ENCODE assay signal across 16 cellular contexts in the genomic region with DNA sequence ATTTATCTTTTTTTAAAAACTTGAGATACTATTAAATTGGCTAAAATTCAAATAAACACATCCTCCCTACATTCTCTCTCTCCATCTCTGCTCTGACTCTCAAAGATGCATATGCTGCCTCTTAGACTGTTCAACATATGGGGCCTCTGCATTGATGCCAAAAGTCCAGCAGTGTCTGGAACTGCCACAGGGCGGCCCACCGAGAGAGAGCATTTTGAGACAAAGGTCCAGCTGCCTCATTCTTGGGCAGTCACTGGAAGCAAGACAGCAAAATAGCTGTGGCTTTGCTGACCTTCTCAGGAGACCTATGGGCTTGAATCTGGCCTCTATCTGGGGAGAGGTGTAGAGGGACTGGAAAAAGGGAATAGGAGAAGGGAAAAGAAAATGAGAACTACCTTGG. TPM values are rescaled to one million over a fixed set of nuclear protein-coding genes. Genes with fewer than 3 reads are reported as not detected.
DNase-seq lines count a peak whose midpoint lies in the region; ATAC-seq, FAIRE-seq and TF ChIP-seq lines count a peak whose summit lies in the region.
"Had no signal": no experiment of that assay in that cellular context is flagged by ENCODE, and none has a peak within 500 bp of the region (broad histone marks: within the 10 kb centered on the region; RNA-seq: fewer than 3 reads in every experiment).

No MANE protein-coding gene starts in this region.

- TF ChIP-seq CTCF in A549 (IDR thresholded peaks at IDR 0.05) (no peak), GM12872 (IDR thresholded peaks at IDR 0.05; ENCODE audit: insufficient read depth, low read depth, low read length) (0 out of 3 replicates have a peak, but pooled peaks have one; percentile 5), Panc1 (IDR thresholded peaks at IDR 0.05) (peak; percentile 17), endodermal cell (conservative IDR thresholded peaks at IDR 0.05) (peak; percentile 60), mammary epithelial cell (conservative IDR thresholded peaks at IDR 0.05 in 1 of 2, IDR thresholded peaks at IDR 0.05 in 1 of 2; ENCODE audit: extremely low read depth in 1 of 2, insufficient read depth in 1 of 2, low read depth in 1 of 2, low read length in 2 of 2) (no peak)

- H3K4me3 Mint-ChIP-seq in endodermal cell, result no peak overlapping the region
- no peak overlapping the region for H3K4me3 Mint-ChIP-seq in activated T-helper 17 cell treated with anti-CD3 and anti-CD28 coated beads, Interleukin-2, amount 50 U/mL, for 72 hours
- no peak overlapping the region for H3K4me3 Mint-ChIP-seq in effector memory CD8-positive, alpha-beta T cell
- H3K4me3 Mint-ChIP-seq: CD14-positive monocyte had no signal

- no peak overlapping the region for H2AFZ ChIP-seq in mammary epithelial cell (ENCODE audit: low read depth, low read length)

- no peak for TF ChIP-seq POLR2A in A549 (IDR thresholded peaks at IDR 0.05; ENCODE audit: low read length)

- H3K27ac Mint-ChIP-seq in endodermal cell, result no peak overlapping the region
- H3K27ac Mint-ChIP-seq in activated T-helper 17 cell treated with anti-CD3 and anti-CD28 coated beads, Interleukin-2, amount 50 U/mL, for 72 hours, result no peak overlapping the region
- H3K27ac Mint-ChIP-seq in effector memory CD8-positive, alpha-beta T cell, result no peak overlapping the region
- H3K27ac Mint-ChIP-seq: CD14-positive monocyte had no signal

- BruUV-seq in Panc1 (replicated peaks; lab: Mats Ljungman, UMichigan), result no TSS peak
- no TSS peak for BruUV-seq in mammary epithelial cell (replicated peaks; lab: Mats Ljungman, UMichigan)

- 0 out of 5 replicates have a peak, but pooled peaks of 1 of the 2 experiments have one; percentile 16 for TF ChIP-seq RAD21 in A549 (conservative IDR thresholded peaks at IDR 0.05 in 1 of 2, IDR thresholded peaks at IDR 0.05 in 1 of 2)

- H3K27me3 Mint-ChIP-seq in endodermal cell (ENCODE audit: insufficient read depth), result peaks cover 2% of the 10 kb centered on the region
- H3K27me3 Mint-ChIP-seq in activated T-helper 17 cell treated with anti-CD3 and anti-CD28 coated beads, Interleukin-2, amount 50 U/mL, for 72 hours, result peaks cover 3% of the 10 kb centered on the region
- peaks cover 13 to 70% of the 10 kb centered on the region in 2 donors for H3K27me3 Mint-ChIP-seq in effector memory CD8-positive, alpha-beta T cell

- in situ Hi-C loops in Panc1 (cut with HindIII; ENCODE audit: low pct_unique_long_range_greater_than_20kb, low sequenced_read_pairs), result no loop called here
- in situ Hi-C loops in mammary epithelial cell (cut with MboI; ENCODE audit: low sequenced_read_pairs in 2 of 2), result no loop called here

- CTCF ChIA-PET in A549 (lab: Yijun Ruan, JAX) (interaction anchor here (1.0 to 1.5 kb wide), 3 partner anchors 9 to 461 kb away, joined by 3 to 5 read pairs (median 3); no protein-coding TSS in a partner anchor), Panc1 (lab: Charles Lee) (no interaction called here), mammary epithelial cell (lab: Charles Lee; ENCODE audit: low non-redundant PET) (no interaction called here)

- no peak overlapping the region for H3K9ac ChIP-seq in endodermal cell (ENCODE audit: extremely low read depth, low read length, poor library complexity, severe bottlenecking)
- H3K9ac ChIP-seq in mammary epithelial cell (ENCODE audit: insufficient read depth, low read length), result no peak overlapping the region

- H3K9me3 Mint-ChIP-seq in endodermal cell, result peaks cover 15% of the 10 kb centered on the region
- no peaks in the 10 kb centered on the region for H3K9me3 Mint-ChIP-seq in activated T-helper 17 cell treated with anti-CD3 and anti-CD28 coated beads, Interleukin-2, amount 50 U/mL, for 72 hours
- H3K9me3 Mint-ChIP-seq in effector memory CD8-positive, alpha-beta T cell, result no peaks in the 10 kb centered on the region

- ATAC-seq in A549, result peak; percentile 77 to 86
- peak; percentile 63; the same call in 1 of the 2 replicates for ATAC-seq in Panc1
- ATAC-seq in activated T-helper 17 cell treated with anti-CD3 and anti-CD28 coated beads, Interleukin-2, amount 50 U/mL, for 72 hours (replicated peaks), result no peak
- no peak for ATAC-seq in effector memory CD8-positive, alpha-beta T cell (replicated peaks)

- H3K4me3 ChIP-seq in A549 (no peak overlapping the region), Panc1 (ENCODE audit: low read depth in 2 of 2, low read length in 2 of 2) (no peak overlapping the region), endodermal cell (ENCODE audit: low read length) (no peak overlapping the region), mammary epithelial cell (replicated peaks in 1 of 3; ENCODE audit: insufficient read depth in 1 of 3, low read depth in 2 of 3, low read length in 3 of 3) (no peak overlapping the region)
- H3K4me3 ChIP-seq: suprapubic skin had no signal

- H3K79me2 ChIP-seq in mammary epithelial cell (ENCODE audit: insufficient read depth, low read length), result peaks cover 34% of the 10 kb centered on the region

- H3K4me2 ChIP-seq in A549, result no peak overlapping the region
- H3K4me2 ChIP-seq in mammary epithelial cell (ENCODE audit: insufficient read depth, low read depth, low read length), result no peak overlapping the region

- no peaks in the 10 kb centered on the region for H3K4me1 ChIP-seq in A549
- no peaks in the 10 kb centered on the region for H3K4me1 ChIP-seq in Panc1 (ENCODE audit: control insufficient read depth, insufficient read depth, low read length)
- no peaks in the 10 kb centered on the region for H3K4me1 ChIP-seq in endodermal cell (ENCODE audit: control insufficient read depth, insufficient read depth, low read length)
- H3K4me1 ChIP-seq in mammary epithelial cell (ENCODE audit: insufficient read depth, low read length), result no peaks in the 10 kb centered on the region
- H3K4me1 ChIP-seq: suprapubic skin had no signal

- H3K9me3 ChIP-seq in A549 (peaks cover 4% of the 10 kb centered on the region; the same call in 2 of the 3 replicates), Panc1 (ENCODE audit: control insufficient read depth, insufficient read depth, low read depth, low read length) (no peaks in the 10 kb centered on the region), endodermal cell (ENCODE audit: control insufficient read depth, low read length) (peaks cover 8% of the 10 kb centered on the region), mammary epithelial cell (replicated peaks; ENCODE audit: insufficient read depth, low read length) (no peaks in the 10 kb centered on the region)
- H3K9me3 ChIP-seq: suprapubic skin had no signal

- 8% methylated on average over 2 of the region's 2 CpGs for whole genome bisulfite sequencing in A549 (ENCODE audit: missing lambda C conversion rate)
- 80% methylated on average over 1 to 2 of the region's 2 CpGs for WGBS in endodermal cell (ENCODE audit: insufficient coverage in 1 of 2, insufficient read length in 1 of 2), 2 experiments
- WGBS in mammary epithelial cell (ENCODE audit: low coverage, missing lambda C conversion rate), result 94% methylated on average over 2 of the region's 2 CpGs

- peaks cover 9% of the 10 kb centered on the region for H3K27me3 ChIP-seq in Panc1 (ENCODE audit: control insufficient read depth, insufficient read depth, low read length)
- no peaks in the 10 kb centered on the region for H3K27me3 ChIP-seq in endodermal cell (ENCODE audit: control insufficient read depth, insufficient read depth, low read length, poor library complexity, severe bottlenecking)
- no peaks in the 10 kb centered on the region for H3K27me3 ChIP-seq in mammary epithelial cell (ENCODE audit: insufficient read depth, low read length)
- H3K27me3 ChIP-seq: suprapubic skin had no signal

- no peak for FAIRE-seq in A549 (lab: Jason Lieb, UNC)

- no peaks in the 10 kb centered on the region for H3K36me3 ChIP-seq in Panc1 (ENCODE audit: control insufficient read depth, insufficient read depth, low read length)
- no peaks in the 10 kb centered on the region for H3K36me3 ChIP-seq in endodermal cell (ENCODE audit: control insufficient read depth, insufficient read depth, low read length)
- peaks cover 3% of the 10 kb centered on the region for H3K36me3 ChIP-seq in mammary epithelial cell (ENCODE audit: insufficient read depth, low read length)
- H3K36me3 ChIP-seq: suprapubic skin had no signal

- DNase-seq in A549 (ENCODE audit: low read depth in 1 of 2, low spot score in 1 of 2) (peak in 1 of 2 experiments; percentile 19), Panc1 (ENCODE audit: low read depth, low spot score) (no peak), endodermal cell (no peak), mammary epithelial cell (no peak), NCI-H1436 (lab: John Stamatoyannopoulos, UW) (no peak)
- no peak for DNase-seq in effector memory CD8-positive, alpha-beta T cell
- DNase-seq: activated CD8-positive, alpha-beta memory T cell treated with anti-CD3 and anti-CD28 coated beads, Interleukin-2, amount 50 U/mL, for 4 hours; kidney glomerular epithelial cell; occipital lobe; stimulated activated CD4-positive, alpha-beta T cell treated with anti-CD3 and anti-CD28 coated beads, Interleukin-4, amount 100 ng/mL, for 24 hours had no signal

- intact Hi-C loops in Panc1 (cut with micrococcal nuclease; ENCODE audit: unreplicated experiment), result no loop called here
- intact Hi-C loops in mammary epithelial cell (cut with micrococcal nuclease), result no loop called here

- POLR2A ChIA-PET in A549 (lab: Yijun Ruan, JAX) (no interaction called here), Panc1 (lab: Charles Lee) (no interaction called here)

- dilution Hi-C loops in mammary epithelial cell (cut with HindIII; ENCODE audit: low sequenced_read_pairs), result no loop called here

- TF ChIP-seq EP300 in A549 (IDR thresholded peaks at IDR 0.05), result no peak

- H4K20me1 ChIP-seq in mammary epithelial cell (ENCODE audit: insufficient read depth, low read length), result no peaks in the 10 kb centered on the region

- H3K4me1 Mint-ChIP-seq in endodermal cell, result peaks cover 5% of the 10 kb centered on the region
- peaks cover 10% of the 10 kb centered on the region for H3K4me1 Mint-ChIP-seq in activated T-helper 17 cell treated with anti-CD3 and anti-CD28 coated beads, Interleukin-2, amount 50 U/mL, for 72 hours
- peaks cover 3 to 5% of the 10 kb centered on the region in 2 donors for H3K4me1 Mint-ChIP-seq in effector memory CD8-positive, alpha-beta T cell (ENCODE audit: low read depth in 2 of 2)

- no peaks in the 10 kb centered on the region for H3K36me3 Mint-ChIP-seq in endodermal cell (ENCODE audit: low read depth)
- no peaks in the 10 kb centered on the region for H3K36me3 Mint-ChIP-seq in activated T-helper 17 cell treated with anti-CD3 and anti-CD28 coated beads, Interleukin-2, amount 50 U/mL, for 72 hours (ENCODE audit: low read depth)
- H3K36me3 Mint-ChIP-seq in effector memory CD8-positive, alpha-beta T cell (ENCODE audit: insufficient read depth), result no peaks in the 10 kb centered on the region
- H3K36me3 Mint-ChIP-seq: CD14-positive monocyte had no signal

- H3K27ac ChIP-seq in A549, result no peak overlapping the region
- H3K27ac ChIP-seq in Panc1 (ENCODE audit: low read length), result no peak overlapping the region
- H3K27ac ChIP-seq in endodermal cell (ENCODE audit: low read depth, low read length), result no peak overlapping the region
- H3K27ac ChIP-seq in mammary epithelial cell (ENCODE audit: insufficient read depth, low read depth, low read length), result no peak overlapping the region
- H3K27ac ChIP-seq: suprapubic skin had no signal

RNA-seq across cellular contexts. Expression of a gene that starts 12.9 kb away (rescaled TPM):
- polyA plus RNA-seq in A549 (2011; rRNA removed) (not detected in 2 replicates), A549 (2017; fragmentation: RNase III; extraction: RNeasy Plus Mini Kit Qiagen cat#74134 plus additional on column Dnase treatment) (not detected in 3 replicates), mammary epithelial cell (0.05 TPM)
- polyA plus RNA-seq in A549 (2012; cell fraction: cytosol; rRNA removed), result not detected in 2 replicates
- polyA plus RNA-seq in A549 (2012; cell fraction: nucleus; rRNA removed), result 0.01 TPM in 1 of 2 replicates, not detected in the other
- polyA minus RNA-seq in A549 (2011; rRNA and poly(A)+ RNA removed), result not detected in 2 replicates
- total RNA-seq in Panc1 (2021; ENCODE audit: unreplicated experiment) (not detected), endodermal cell (under 1 TPM in 1 of 2 donors, not detected in 1; 0.11 TPM), mammary epithelial cell (1 to 10 TPM; 1.4 to 3.8 TPM)
- polyA plus RNA-seq in Panc1 (2012; ENCODE audit: insufficient read length), result not detected
- polyA plus RNA-seq in endodermal cell (2013, experiment 1 of 2), result not detected
- polyA plus RNA-seq in endodermal cell (2013, experiment 2 of 2), result not detected
- total RNA-seq in activated T-helper 17 cell treated with anti-CD3 and anti-CD28 coated beads, Interleukin-2, amount 50 U/mL, for 72 hours, result not detected
- 0.52 TPM for polyA minus RNA-seq in mammary epithelial cell
- total RNA-seq: epithelial cell of proximal tubule, NCI-H460 had no signal
- polyA plus RNA-seq: CD14-positive monocyte had no signal

RNA-seq across cellular contexts. Expression of a gene that starts 40.6 kb away (rescaled TPM):
- polyA plus RNA-seq in A549 (2011; rRNA removed) (0.09 and 0.22 TPM in 2 replicates), A549 (2017; fragmentation: RNase III; extraction: RNeasy Plus Mini Kit Qiagen cat#74134 plus additional on column Dnase treatment) (0.10 to 0.31 TPM (median 0.20 TPM) in 3 replicates), mammary epithelial cell (18.0 TPM)
- polyA plus RNA-seq in A549 (2012; cell fraction: cytosol; rRNA removed), result 0.05 and 0.06 TPM in 2 replicates
- 0.04 and 0.05 TPM in 2 replicates for polyA plus RNA-seq in A549 (2012; cell fraction: nucleus; rRNA removed)
- polyA minus RNA-seq in A549 (2011; rRNA and poly(A)+ RNA removed), result 0.34 and 1.7 TPM in 2 replicates
- total RNA-seq in Panc1 (2021; ENCODE audit: unreplicated experiment) (0.41 TPM), endodermal cell (100 to 1,000 TPM; 164 to 187 TPM), mammary epithelial cell (10 to 100 TPM; 46.2 to 77.3 TPM)
- polyA plus RNA-seq in Panc1 (2012; ENCODE audit: insufficient read length), result 0.52 TPM
- 21.3 TPM for polyA plus RNA-seq in endodermal cell (2013, experiment 1 of 2)
- 25.0 TPM for polyA plus RNA-seq in endodermal cell (2013, experiment 2 of 2)
- 1 to 10 TPM; 4.3 TPM for total RNA-seq in activated T-helper 17 cell treated with anti-CD3 and anti-CD28 coated beads, Interleukin-2, amount 50 U/mL, for 72 hours
- 64.2 TPM for polyA minus RNA-seq in mammary epithelial cell

Comparison
In these comparisons a context has a peak if more than half of its experiments do, and no peak if none do; other contexts are left out.
1. ATAC-seq: peak in A549 (2 of 2) and Panc1 (single experiment); none in activated T-helper 17 cell treated with anti-CD3 and anti-CD28 coated beads, Interleukin-2, amount 50 U/mL, for 72 hours (single experiment) and effector memory CD8-positive, alpha-beta T cell (single experiment).
2. CTCF ChIP-seq: peak in GM12872 (single experiment), Panc1 (single experiment) and endodermal cell (single experiment); none in A549 (single experiment) and mammary epithelial cell (0 of 2).
3. RNA of a gene that starts 40.6 kb away (total RNA-seq): 164 to 187 TPM in endodermal cell and 46.2 to 77.3 TPM in mammary epithelial cell; 4.3 TPM in activated T-helper 17 cell treated with anti-CD3 and anti-CD28 coated beads, Interleukin-2, amount 50 U/mL, for 72 hours and 0.41 TPM in Panc1 (single experiment); every median in the first group is over 4 times any median in the second.